Comparison of ENCODE assay signal across 8 cellular contexts in genomic region chr16:75111514-75112280, GRCh38. TPM values are rescaled to one million over a fixed set of nuclear protein-coding genes. Genes with fewer than 3 reads are reported as not detected.
DNase-seq lines count a peak whose midpoint lies in the region; ATAC-seq and TF ChIP-seq lines count a peak whose summit lies in the region.

No MANE protein-coding gene starts in this region.

- no peak for TF ChIP-seq POLR2A in right lobe of liver (IDR thresholded peaks at IDR 0.05)

- no peak overlapping the region for H3K4me3 Mint-ChIP-seq in activated B cell treated with CpG ODN at 0.5 μM for 24 hours

- no peaks in the 10 kb centered on the region for H3K36me3 Mint-ChIP-seq in activated B cell treated with CpG ODN at 0.5 μM for 24 hours (ENCODE audit: low read depth)

- no peak for TF ChIP-seq CTCF in activated B cell treated with CpG ODN at 0.5 μM for 24 hours (IDR thresholded peaks at IDR 0.05)
- no peak for TF ChIP-seq CTCF in right lobe of liver (IDR thresholded peaks at IDR 0.05)

- no peak overlapping the region for H3K4me3 ChIP-seq in right lobe of liver

- H3K27ac Mint-ChIP-seq in activated B cell treated with CpG ODN at 0.5 μM for 24 hours = no peak overlapping the region

- peak; percentile 7 for DNase-seq in AG20443 (ENCODE audit: low spot score)
- DNase-seq in activated B cell treated with CpG ODN at 0.5 μM for 24 hours = no peak
- DNase-seq in right lobe of liver = peak in 2 of 3 donors; percentile 50 to 58
- DNase-seq in SIG-M5 (lab: John Stamatoyannopoulos, UW) = no peak
- no peak for DNase-seq in NCI-H2196 (lab: John Stamatoyannopoulos, UW; ENCODE audit: unreplicated experiment)
- no peak for DNase-seq in HK-2 (ENCODE audit: unreplicated experiment)
- no peak for DNase-seq in DMS79 treated with DMSO at 0.1 percent for 48 hours (lab: John Stamatoyannopoulos, UW)

- POLR2A ChIA-PET in activated B cell treated with CpG ODN at 0.5 μM for 24 hours (lab: Charles Lee) = interaction anchor here (0.6 to 4.2 kb wide), 5 partner anchors 30 to 127 kb away, joined by 3 to 25 read pairs (median 5); partner anchors contain the start of genes WDR59 and ZNRF1

- no peaks in the 10 kb centered on the region for H3K9me3 Mint-ChIP-seq in activated B cell treated with CpG ODN at 0.5 μM for 24 hours

- H3K27me3 Mint-ChIP-seq in activated B cell treated with CpG ODN at 0.5 μM for 24 hours = peaks cover 49% of the 10 kb centered on the region

- H3K4me1 ChIP-seq in right lobe of liver = peaks cover 0 to 54% (median 18%) of the 10 kb centered on the region in 4 donors

- H3K36me3 ChIP-seq in right lobe of liver = peaks cover 0 to 13% (median 3%) of the 10 kb centered on the region in 4 donors

- CTCF ChIA-PET in activated B cell treated with CpG ODN at 0.5 μM for 24 hours (lab: Charles Lee) = interaction anchor here (0.8 to 4.9 kb wide), 20 partner anchors 8 to 536 kb away, joined by 3 to 81 read pairs (median 4); partner anchors contain the start of genes WDR59 and ZNRF1

- intact Hi-C loops in activated B cell treated with CpG ODN at 0.5 μM for 24 hours (cut with micrococcal nuclease) = loop anchor here (1.0 to 5.0 kb wide), 6 partner anchors 36 to 402 kb away; partner anchors contain the start of gene ZFP1
- intact Hi-C loops in right lobe of liver (cut with DNase I) = loop anchor here (5.0 to 10.0 kb wide), 2 partner anchors 114 to 117 kb away; partner anchors contain the start of gene ZNRF1 (in 2 of the 2)

- H3K9me3 ChIP-seq in right lobe of liver = no peaks in the 10 kb centered on the region

- 30% methylated on average over 9 of the region's 16 CpGs for WGBS in right lobe of liver (ENCODE audit: insufficient coverage, low coverage, low lambda C conversion rate, missing lambda C conversion rate)

- peaks cover 37% of the 10 kb centered on the region for H3K4me1 Mint-ChIP-seq in activated B cell treated with CpG ODN at 0.5 μM for 24 hours

- ATAC-seq in GM21723 (IDR thresholded peaks at IDR 0.05; ENCODE audit: unreplicated experiment) (peak; percentile 15), activated B cell treated with CpG ODN at 0.5 μM for 24 hours (ENCODE audit: low read depth) (peak; percentile 8), right lobe of liver (peak in 3 of 4 donors; percentile 0 to 1 (median 1))

- H3K27ac ChIP-seq in right lobe of liver = peak overlapping the region in 1 of 3 donors; percentile 81

- H3K27me3 ChIP-seq in right lobe of liver = no peaks in the 10 kb centered on the region

RNA-seq across cellular contexts. Expression of gene LDHD, which starts 4.9 kb away (rescaled TPM):
- total RNA-seq in activated B cell treated with CpG ODN at 0.5 μM for 24 hours = not detected in 2 replicates
- 10 to 100 TPM; 62.9 to 98.5 (median 90.2) TPM for total RNA-seq in right lobe of liver

RNA-seq across cellular contexts. Expression of gene ZFP1, which starts 36.6 kb away (rescaled TPM):
- total RNA-seq in activated B cell treated with CpG ODN at 0.5 μM for 24 hours (15.4 and 18.5 TPM in 2 replicates), right lobe of liver (10 to 100 TPM in 3 of 6 experiments, 1 to 10 TPM in 3; 3.7 to 18.6 (median 9.3) TPM)

Comparison
In these comparisons a context has a peak if more than half of its experiments do, and no peak if none do; other contexts are left out.
1. DNase-seq: peak in AG20443 (single experiment) and right lobe of liver (2 of 3); none in activated B cell treated with CpG ODN at 0.5 μM for 24 hours (single experiment), SIG-M5 (single experiment), NCI-H2196 (single experiment), HK-2 (single experiment) and DMS79 treated with DMSO at 0.1 percent for 48 hours (single experiment).
2. RNA of gene LDHD, which starts 4.9 kb away (total RNA-seq): 62.9 to 98.5 TPM in right lobe of liver; not detected in activated B cell treated with CpG ODN at 0.5 μM for 24 hours; every median in the first group is over 10 times any median in the second.
3. Peak in every context shown above with its lines, with median percentiles within 50 percentile points of each other: ATAC-seq.